ENCODE assay signal across 21 cellular contexts in the genomic region with DNA sequence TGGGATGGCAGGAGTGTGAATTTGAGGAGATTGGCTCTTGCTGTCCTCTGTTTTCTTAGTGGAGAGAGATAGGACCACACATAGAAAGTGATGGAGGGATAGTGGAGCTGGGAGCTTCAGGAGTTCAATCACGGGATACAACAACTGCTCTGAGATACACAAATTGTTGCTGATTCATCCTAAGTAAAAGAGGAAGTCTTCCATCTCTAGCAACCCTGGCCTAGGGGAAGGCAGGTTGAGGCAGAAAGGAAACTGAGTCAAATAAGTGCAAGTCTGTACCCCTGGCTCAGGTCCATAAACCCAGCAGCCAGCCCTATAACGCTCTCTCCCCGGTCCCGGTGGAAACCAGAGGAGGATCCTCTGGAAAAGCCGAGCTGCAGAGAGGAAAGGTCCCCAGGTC.
"Had no signal": no experiment of that assay in that cellular context is flagged by ENCODE, and none has a peak within 500 bp of the region (broad histone marks: within the 10 kb centered on the region; RNA-seq: fewer than 3 reads in every experiment).

No MANE protein-coding gene starts in this region.

- H3K79me2 ChIP-seq: hepatocyte had no signal

- H3K36me3 Mint-ChIP-seq: natural killer cell treated with Interleukin-12 subunit alpha and Interleukin-12 subunit beta and Interleukin-15 and Interleukin-18, amount 100 ng/mL, for 72 hours; stimulated activated effector memory CD8-positive, alpha-beta T cell treated with anti-CD3 and anti-CD28 coated beads, Interleukin-12 subunit alpha, Interleukin-12 subunit beta, amount 100 ng/mL, for 72 hours had no signal

- H3K27ac ChIP-seq: hepatocyte, left ventricle myocardium inferior, pancreas, prostate gland, sigmoid colon, spleen, tibial nerve, upper lobe of left lung, vagina had no signal

- H3K4me1 ChIP-seq: left ventricle myocardium inferior, pancreas, prostate gland, spleen, upper lobe of left lung had no signal

- ATAC-seq: mucosa of descending colon; naive thymus-derived CD4-positive, alpha-beta T cell; natural killer cell treated with Interleukin-12 subunit alpha and Interleukin-12 subunit beta and Interleukin-15 and Interleukin-18, amount 100 ng/mL, for 72 hours; pancreas; stimulated activated naive CD8-positive, alpha-beta T cell treated with anti-CD3 and anti-CD28 coated beads, Interleukin-15, amount 100 ng/mL, for 72 hours had no signal

- H3K27ac Mint-ChIP-seq: naive thymus-derived CD4-positive, alpha-beta T cell; natural killer cell treated with Interleukin-12 subunit alpha and Interleukin-12 subunit beta and Interleukin-15 and Interleukin-18, amount 100 ng/mL, for 72 hours; stimulated activated effector memory CD8-positive, alpha-beta T cell treated with anti-CD3 and anti-CD28 coated beads, Interleukin-12 subunit alpha, Interleukin-12 subunit beta, amount 100 ng/mL, for 72 hours; stimulated activated naive CD8-positive, alpha-beta T cell treated with anti-CD3 and anti-CD28 coated beads, Interleukin-15, amount 100 ng/mL, for 72 hours had no signal

- H3K4me2 ChIP-seq: hepatocyte had no signal

- H2AFZ ChIP-seq: hepatocyte had no signal

- H3K4me3 Mint-ChIP-seq: naive thymus-derived CD4-positive, alpha-beta T cell; natural killer cell treated with Interleukin-12 subunit alpha and Interleukin-12 subunit beta and Interleukin-15 and Interleukin-18, amount 100 ng/mL, for 72 hours; stimulated activated effector memory CD8-positive, alpha-beta T cell treated with anti-CD3 and anti-CD28 coated beads, Interleukin-12 subunit alpha, Interleukin-12 subunit beta, amount 100 ng/mL, for 72 hours; stimulated activated naive CD8-positive, alpha-beta T cell treated with anti-CD3 and anti-CD28 coated beads, Interleukin-15, amount 100 ng/mL, for 72 hours had no signal

- DNase-seq: islet precursor cell; left ventricle myocardium inferior; midbrain; mucosa of descending colon; naive thymus-derived CD4-positive, alpha-beta T cell; pancreas; posterior cingulate gyrus; sigmoid colon; small intestine; spleen; stimulated activated CD4-positive, alpha-beta T cell treated with anti-CD3 and anti-CD28 coated beads, Interleukin-4, amount 100 ng/mL, for 24 hours; stimulated activated naive CD4-positive, alpha-beta T cell treated with Interleukin-2 at 50 U/mL for 16 hours; stimulated activated naive CD8-positive, alpha-beta T cell treated with anti-CD3 and anti-CD28 coated beads, Interleukin-15, amount 100 ng/mL, for 72 hours; upper lobe of left lung had no signal

- H3K9me3 ChIP-seq: left ventricle myocardium inferior, mucosa of descending colon, pancreas, prostate gland, sigmoid colon, tibial nerve, vagina had no signal

- H3K4me1 Mint-ChIP-seq: stimulated activated effector memory CD8-positive, alpha-beta T cell treated with anti-CD3 and anti-CD28 coated beads, Interleukin-12 subunit alpha, Interleukin-12 subunit beta, amount 100 ng/mL, for 72 hours; stimulated activated naive CD8-positive, alpha-beta T cell treated with anti-CD3 and anti-CD28 coated beads, Interleukin-15, amount 100 ng/mL, for 72 hours had no signal

- H3K27me3 ChIP-seq: hepatocyte, pancreas, sigmoid colon, spleen, tibial nerve, upper lobe of left lung, vagina had no signal

- FAIRE-seq: pancreas, small intestine had no signal

- H3K27me3 Mint-ChIP-seq: natural killer cell treated with Interleukin-12 subunit alpha and Interleukin-12 subunit beta and Interleukin-15 and Interleukin-18, amount 100 ng/mL, for 72 hours; stimulated activated naive CD8-positive, alpha-beta T cell treated with anti-CD3 and anti-CD28 coated beads, Interleukin-15, amount 100 ng/mL, for 72 hours had no signal

- H3K4me3 ChIP-seq: hepatocyte, left ventricle myocardium inferior, lung, mucosa of descending colon, pancreas, prostate gland, sigmoid colon, spleen, tibial nerve, upper lobe of left lung, vagina had no signal

- H3K36me3 ChIP-seq: left ventricle myocardium inferior, pancreas, prostate gland, sigmoid colon, spleen, tibial nerve, upper lobe of left lung, vagina had no signal
